5 cellular contexts compared by ENCODE assay signal in genomic region chr12:6871052-6871957, GRCh38. TPM values are rescaled to one million over a fixed set of nuclear protein-coding genes. Genes with fewer than 3 reads are reported as not detected.
DNase-seq lines count a peak whose midpoint lies in the region; ATAC-seq lines count a peak whose summit lies in the region.

No MANE protein-coding gene starts in this region.

- intact Hi-C loops in left cardiac atrium (cut with DNase I) = no loop called here

- peaks cover 52 to 63% (median 59%) of the 10 kb centered on the region in 3 donors for H3K4me1 Mint-ChIP-seq in T-cell

- POLR2A ChIA-PET in T-cell (lab: Charles Lee) = interaction anchor here in 1 of 2 donors (0.5 kb wide), 1 partner anchor 115 kb away, joined by 3 read pairs; no protein-coding TSS in a partner anchor

- no peaks in the 10 kb centered on the region for H3K9me3 Mint-ChIP-seq in T-cell

- ATAC-seq in T-cell (replicated peaks in 1 of 4) (no peak), left cardiac atrium (no peak), GM19395 (IDR thresholded peaks at IDR 0.05; ENCODE audit: unreplicated experiment) (no peak)

- peaks cover 11% of the 10 kb centered on the region for H3K36me3 ChIP-seq in thymus (ENCODE audit: control insufficient read depth, insufficient read depth)

- no peaks in the 10 kb centered on the region for H3K9me3 ChIP-seq in thymus (ENCODE audit: control insufficient read depth)

- H3K36me3 Mint-ChIP-seq in T-cell = peaks cover 19% of the 10 kb centered on the region

- H3K27me3 ChIP-seq in thymus (ENCODE audit: control insufficient read depth, insufficient read depth) = no peaks in the 10 kb centered on the region

- WGBS in thymus = 88% methylated on average over 12 of the region's 12 CpGs

- peak overlapping the region; percentile 6 for H3K4me3 ChIP-seq in thymus (ENCODE audit: low read length)

- H3K27ac ChIP-seq in thymus (ENCODE audit: low read depth) = no peak overlapping the region

- H3K27ac Mint-ChIP-seq in T-cell = peak overlapping the region; percentile 89 to 90

- H3K4me1 ChIP-seq in thymus (ENCODE audit: control insufficient read depth, insufficient read depth, low read length) = peaks cover 18% of the 10 kb centered on the region

- peak overlapping the region; percentile 87 to 93 (median 89) for H3K4me3 Mint-ChIP-seq in T-cell

- H3K27me3 Mint-ChIP-seq in T-cell = no peaks in the 10 kb centered on the region

- CTCF ChIA-PET in T-cell (lab: Charles Lee) = interaction anchor here (0.7 to 4.7 kb wide), 16 partner anchors 16 to 256 kb away, joined by 3 to 58 read pairs (median 5); partner anchors contain the start of genes C12orf57 (in 1 of the 2), CDCA3 (in 1 of the 2), ENO2 (in 1 of the 2) and MLF2 (in 1 of the 2)

- DNase-seq in HK-2 (ENCODE audit: unreplicated experiment) (peak; percentile 79), T-cell (peak in 4 of 34 experiments; percentile 14 to 23 (median 21)), left cardiac atrium (peak; percentile 40)

RNA-seq across cellular contexts. Expression of gene SPSB2, which starts 1.8 kb away (rescaled TPM):
- total RNA-seq in T-cell = 10 to 100 TPM in 3 of 5 donors, 1 to 10 TPM in 2; 6.2 to 25.9 (median 21.8) TPM
- total RNA-seq in left cardiac atrium = 1 to 10 TPM; 3.7 to 4.1 TPM
- polyA plus RNA-seq in thymus = 14.9 TPM

RNA-seq across cellular contexts. Expression of gene TPI1, which starts 4.0 kb away (rescaled TPM):
- total RNA-seq in T-cell (100 to 1,000 TPM; 132 to 208 (median 189) TPM), left cardiac atrium (100 to 1,000 TPM; 642 to 858 TPM)
- 282 TPM for polyA plus RNA-seq in thymus

RNA-seq across cellular contexts. Expression of gene USP5, which starts 19.4 kb away (rescaled TPM):
- 10 to 100 TPM; 64.2 to 95.8 (median 85.8) TPM for total RNA-seq in T-cell
- 10 to 100 TPM; 63.4 to 65.4 TPM for total RNA-seq in left cardiac atrium
- 32.2 TPM for polyA plus RNA-seq in thymus

RNA-seq across cellular contexts. Expression of gene CDCA3, which starts 20.2 kb away (rescaled TPM):
- total RNA-seq in T-cell = 1 to 10 TPM; 1.1 to 2.7 (median 2.0) TPM
- under 1 TPM in 1 of 2 donors, not detected in 1; 0.82 TPM for total RNA-seq in left cardiac atrium
- polyA plus RNA-seq in thymus = 5.9 TPM

RNA-seq across cellular contexts. Expression of gene GNB3, which starts 30.6 kb away (rescaled TPM):
- 1 to 10 TPM in 4 of 5 donors, under 1 TPM in 1; 0.85 to 4.3 (median 3.4) TPM for total RNA-seq in T-cell
- total RNA-seq in left cardiac atrium = 1 to 10 TPM; 2.3 to 5.8 TPM
- polyA plus RNA-seq in thymus = 1.3 TPM
